In genomic region chr9:96418920-96419690, GRCh38 we compare ENCODE assay signal across 8 cellular contexts. TPM values are rescaled to one million over a fixed set of nuclear protein-coding genes. Genes with fewer than 3 reads are reported as not detected.
DNase-seq lines count a peak whose midpoint lies in the region; ATAC-seq, FAIRE-seq and TF ChIP-seq lines count a peak whose summit lies in the region.

No MANE protein-coding gene starts in this region.

- H3K4me3 ChIP-seq in AG04449 (ENCODE audit: low read depth, low read length), result peak overlapping the region; percentile 71
- peak overlapping the region; percentile 90 for H3K4me3 ChIP-seq in bronchial epithelial cell (ENCODE audit: low read depth, low read length)
- H3K4me3 ChIP-seq in small intestine (ENCODE audit: low read depth in 1 of 2, low read length in 2 of 2), result peak overlapping the region; percentile 52 to 73

- H3K36me3 ChIP-seq in bronchial epithelial cell (ENCODE audit: control insufficient read depth, insufficient read depth, low read length) (no peaks in the 10 kb centered on the region), small intestine (ENCODE audit: control insufficient read depth in 2 of 2, insufficient read depth in 2 of 2, low read length in 2 of 2) (no peaks in the 10 kb centered on the region)

- TF ChIP-seq CTCF in AG04449 (IDR thresholded peaks at IDR 0.05; ENCODE audit: insufficient read depth, low read length, missing control alignments) (no peak), bronchial epithelial cell (IDR thresholded peaks at IDR 0.05; ENCODE audit: insufficient read depth, low read length, severe bottlenecking) (no peak)

- H3K4me3 Mint-ChIP-seq in immature natural killer cell, result peak overlapping the region; percentile 88 to 93 (median 91)

- DNase-seq in AG04449 (ENCODE audit: low read depth, low spot score) (no peak), NCI-H2029 treated with DMSO at 0.1 percent for 48 hours (lab: John Stamatoyannopoulos, UW) (peak; percentile 33), T-helper 9 cell (peak; percentile 32), bronchial epithelial cell (ENCODE audit: low read depth) (peak; percentile 22), immature natural killer cell (peak in 2 of 3 donors; percentile 54 to 57), small intestine (peak; percentile 82)

- peak overlapping the region; percentile 77 to 96 (median 92) for H3K27ac Mint-ChIP-seq in immature natural killer cell

- FAIRE-seq in bronchial epithelial cell (lab: Jason Lieb, UNC) (no peak), small intestine (lab: Jason Lieb, UNC) (no peak)

- H3K27ac ChIP-seq in small intestine (ENCODE audit: low read depth in 1 of 2, low read length in 1 of 2), result peak overlapping the region; percentile 96 to 99

- H3K4me1 ChIP-seq in small intestine (ENCODE audit: control insufficient read depth in 2 of 2, insufficient read depth in 1 of 2, low read depth in 1 of 2, low read length in 1 of 2), result no peaks in the 10 kb centered on the region

- 0 to 1% (median 1%) methylated on average over 51 to 58 of the region's 58 CpGs for WGBS in small intestine, 3 donors

- H3K9me3 Mint-ChIP-seq in immature natural killer cell, result no peaks in the 10 kb centered on the region

- H3K27me3 Mint-ChIP-seq in immature natural killer cell (ENCODE audit: low read depth in 3 of 3), result peaks cover 10 to 18% (median 14%) of the 10 kb centered on the region in 3 donors

- no peaks in the 10 kb centered on the region for H3K9me3 ChIP-seq in small intestine (ENCODE audit: control insufficient read depth, low read depth)

- no peaks in the 10 kb centered on the region for H3K36me3 Mint-ChIP-seq in immature natural killer cell

- POLR2A ChIA-PET in AG04449 (lab: Yijun Ruan, JAX), result interaction anchor here (0.7 kb wide), 1 partner anchor 17 kb away, joined by 3 read pairs; no protein-coding TSS in a partner anchor

- no peaks in the 10 kb centered on the region for H3K27me3 ChIP-seq in bronchial epithelial cell (ENCODE audit: control insufficient read depth, insufficient read depth, low read length)
- no peaks in the 10 kb centered on the region for H3K27me3 ChIP-seq in small intestine (ENCODE audit: control insufficient read depth in 2 of 2, insufficient read depth in 2 of 2, low read length in 2 of 2)

- H3K4me1 Mint-ChIP-seq in immature natural killer cell, result peaks cover 28 to 30% of the 10 kb centered on the region in 2 donors

- CTCF ChIA-PET in AG04449 (lab: Yijun Ruan, JAX), result interaction anchor here (1.1 to 1.5 kb wide), 2 partner anchors 199 to 237 kb away, joined by 3 read pairs; no protein-coding TSS in a partner anchor

- ATAC-seq in GM18858 (IDR thresholded peaks at IDR 0.05; ENCODE audit: unreplicated experiment), result peak; percentile 17
- peak; percentile 39 for ATAC-seq in HG03045 (IDR thresholded peaks at IDR 0.05; ENCODE audit: unreplicated experiment)

RNA-seq across cellular contexts. Expression of gene ZNF367, which starts 0.9 kb away (rescaled TPM):
- 0.13 and 0.26 TPM in 2 replicates for total RNA-seq in bronchial epithelial cell
- 1 to 10 TPM in 1 of 3 donors, under 1 TPM in 2; 0.84 to 1.0 (median 0.84) TPM for polyA plus RNA-seq in immature natural killer cell
- 1 to 10 TPM in 2 of 3 donors, under 1 TPM in 1; 0.54 to 4.6 (median 1.3) TPM for polyA plus RNA-seq in small intestine

RNA-seq across cellular contexts. Expression of gene HABP4, which starts 30.9 kb away (rescaled TPM):
- 6.6 and 7.0 TPM in 2 replicates for total RNA-seq in bronchial epithelial cell
- polyA plus RNA-seq in immature natural killer cell, result 1 to 10 TPM; 3.0 to 5.8 (median 5.2) TPM
- polyA plus RNA-seq in small intestine, result 1 to 10 TPM; 1.1 to 7.9 (median 4.1) TPM

RNA-seq across cellular contexts. Expression of gene SLC35D2, which starts 35.6 kb away (rescaled TPM):
- 19.1 and 30.3 TPM in 2 replicates for total RNA-seq in bronchial epithelial cell
- polyA plus RNA-seq in immature natural killer cell, result 10 to 100 TPM; 11.6 to 16.0 (median 14.1) TPM
- polyA plus RNA-seq in small intestine, result 10 to 100 TPM; 57.2 to 92.7 (median 79.4) TPM
